8 cellular contexts compared by ENCODE assay signal in the genomic region with DNA sequence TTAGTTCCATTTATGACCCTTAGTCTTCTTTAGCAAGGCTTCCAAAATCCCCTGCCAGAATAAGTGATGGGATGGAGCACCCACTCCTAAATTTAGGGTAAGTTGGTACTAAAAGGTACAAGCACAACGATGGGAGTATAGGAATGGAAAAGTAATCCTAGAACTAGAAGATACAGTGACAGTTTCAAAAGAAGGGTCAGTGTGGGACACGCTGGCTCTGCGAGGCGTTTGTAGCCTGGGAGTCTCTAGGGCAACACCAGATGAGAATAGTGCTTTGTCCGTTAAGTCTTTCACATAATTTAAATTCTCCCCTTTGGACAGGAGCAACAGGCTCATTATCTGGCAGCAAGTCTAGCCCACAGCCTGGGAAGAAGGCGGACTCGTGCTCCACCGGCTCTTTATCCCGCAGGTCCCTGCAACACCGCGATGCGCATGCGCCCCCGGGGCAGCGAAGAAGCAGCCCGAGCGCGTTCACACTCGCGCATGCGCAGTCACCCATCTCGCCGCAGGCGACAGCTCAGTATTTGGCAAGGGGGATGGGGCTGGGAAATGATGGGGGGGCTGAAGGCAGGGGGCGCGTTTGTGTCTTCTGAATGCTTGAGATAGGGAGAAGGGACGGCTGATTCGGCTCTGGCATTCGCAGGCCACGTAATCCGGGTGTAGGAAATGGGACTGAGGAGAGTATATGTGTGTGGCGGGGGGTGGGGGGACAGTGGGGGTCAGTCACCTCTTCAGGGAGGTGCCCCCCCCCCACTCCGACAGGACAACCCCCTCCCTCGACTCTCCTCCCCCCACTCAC. TPM values are rescaled to one million over a fixed set of nuclear protein-coding genes. Genes with fewer than 3 reads are reported as not detected.
A peak's percentile ranks its signal among the peaks of the same experiment; 100 is the strongest.
DNase-seq lines count a peak whose midpoint lies in the region; TF ChIP-seq lines count a peak whose summit lies in the region.

No MANE protein-coding gene starts in this region.

- H3K27me3 Mint-ChIP-seq in activated naive CD4-positive, alpha-beta T cell treated with anti-CD3 and anti-CD28 coated beads, Interleukin-2, amount 50 U/mL, for 24 hours = no peaks in the 10 kb centered on the region

- TF ChIP-seq CTCF in suprapubic skin (IDR thresholded peaks at IDR 0.05) = no peak

- H3K27ac Mint-ChIP-seq in activated naive CD4-positive, alpha-beta T cell treated with anti-CD3 and anti-CD28 coated beads, Interleukin-2, amount 50 U/mL, for 24 hours = peak overlapping the region; percentile 97

- peak overlapping the region; percentile 96 for H3K9ac ChIP-seq in SK-N-MC (ENCODE audit: insufficient read length)

- peak overlapping the region; percentile 52 for H3K4me3 ChIP-seq in HAP-1
- peak overlapping the region; percentile 98 for H3K4me3 ChIP-seq in SK-N-MC
- H3K4me3 ChIP-seq in suprapubic skin = peak overlapping the region; percentile 85

- peaks cover 47% of the 10 kb centered on the region for H3K4me1 Mint-ChIP-seq in activated naive CD4-positive, alpha-beta T cell treated with anti-CD3 and anti-CD28 coated beads, Interleukin-2, amount 50 U/mL, for 24 hours

- H3K27me3 ChIP-seq in HAP-1 (ENCODE audit: low read depth) (no peaks in the 10 kb centered on the region; the same call in 1 of the 2 replicates), suprapubic skin (no peaks in the 10 kb centered on the region)

- H3K4me3 Mint-ChIP-seq in activated naive CD4-positive, alpha-beta T cell treated with anti-CD3 and anti-CD28 coated beads, Interleukin-2, amount 50 U/mL, for 24 hours = peak overlapping the region; percentile 91

- H3K9me3 ChIP-seq in HAP-1 (no peaks in the 10 kb centered on the region), SK-N-MC (ENCODE audit: low read depth, low read length) (no peaks in the 10 kb centered on the region), suprapubic skin (no peaks in the 10 kb centered on the region)

- TF ChIP-seq POLR2A in suprapubic skin (IDR thresholded peaks at IDR 0.05) = no peak

- peak; percentile 94 for DNase-seq in Daoy (ENCODE audit: low read depth)
- DNase-seq in HAP-1 (ENCODE audit: low spot score in 2 of 2) = peak; percentile 91 to 98
- peak; percentile 87 for DNase-seq in NCI-H1048 (lab: John Stamatoyannopoulos, UW)
- DNase-seq in SK-N-MC (ENCODE audit: low read depth, low spot score) = peak; percentile 72
- peak; percentile 97 for DNase-seq in glomerular visceral epithelial cell (ENCODE audit: extremely low spot score)
- peak; percentile 86 for DNase-seq in occipital lobe (lab: John Stamatoyannopoulos, UW)
- DNase-seq in suprapubic skin (ENCODE audit: low spot score in 2 of 2) = peak; percentile 97 to 98

- H3K36me3 ChIP-seq in HAP-1 (replicated peaks) (no peaks in the 10 kb centered on the region), SK-N-MC (ENCODE audit: insufficient read depth, low read length) (peaks cover 20% of the 10 kb centered on the region), suprapubic skin (no peaks in the 10 kb centered on the region)

- H3K9me3 Mint-ChIP-seq in activated naive CD4-positive, alpha-beta T cell treated with anti-CD3 and anti-CD28 coated beads, Interleukin-2, amount 50 U/mL, for 24 hours = no peaks in the 10 kb centered on the region

- under 1% methylated on average over 29 of the region's 34 CpGs for WGBS in suprapubic skin

- H3K4me1 ChIP-seq in HAP-1 (peaks cover 7% of the 10 kb centered on the region), suprapubic skin (peaks cover 37% of the 10 kb centered on the region)

- in situ Hi-C loops in HAP-1 (cut with MboI; ENCODE audit: low sequenced_read_pairs) = no loop called here

- peaks cover 8% of the 10 kb centered on the region for H3K36me3 Mint-ChIP-seq in activated naive CD4-positive, alpha-beta T cell treated with anti-CD3 and anti-CD28 coated beads, Interleukin-2, amount 50 U/mL, for 24 hours

- no peak for TF ChIP-seq EP300 in suprapubic skin (IDR thresholded peaks at IDR 0.05)

- H3K27ac ChIP-seq in SK-N-MC (peak overlapping the region; percentile 89), suprapubic skin (peak overlapping the region; percentile 98)

RNA-seq across cellular contexts. Expression of a gene that starts 0.6 kb away (rescaled TPM):
- 27.1 and 32.9 TPM in 2 replicates for total RNA-seq in Daoy (2014; rRNA removed; shearing (Covaris generic))
- 123 TPM for total RNA-seq in occipital lobe
- total RNA-seq in suprapubic skin = 10 to 100 TPM; 26.1 to 59.3 (median 41.7) TPM

RNA-seq across cellular contexts. Expression of a gene that starts 30.4 kb away (rescaled TPM):
- total RNA-seq in Daoy (2014; rRNA removed; shearing (Covaris generic)) = 58.1 and 58.2 TPM in 2 replicates
- total RNA-seq in occipital lobe (39.0 TPM), suprapubic skin (10 to 100 TPM; 28.8 to 42.9 (median 37.6) TPM)

Comparison
In these comparisons a context has a peak if more than half of its experiments do, and no peak if none do; other contexts are left out.
1. Peak in every context shown above with its lines: DNase-seq, H3K4me3 ChIP-seq and H3K27ac ChIP-seq.